1 cellular context compared by ENCODE assay signal in the genomic region with DNA sequence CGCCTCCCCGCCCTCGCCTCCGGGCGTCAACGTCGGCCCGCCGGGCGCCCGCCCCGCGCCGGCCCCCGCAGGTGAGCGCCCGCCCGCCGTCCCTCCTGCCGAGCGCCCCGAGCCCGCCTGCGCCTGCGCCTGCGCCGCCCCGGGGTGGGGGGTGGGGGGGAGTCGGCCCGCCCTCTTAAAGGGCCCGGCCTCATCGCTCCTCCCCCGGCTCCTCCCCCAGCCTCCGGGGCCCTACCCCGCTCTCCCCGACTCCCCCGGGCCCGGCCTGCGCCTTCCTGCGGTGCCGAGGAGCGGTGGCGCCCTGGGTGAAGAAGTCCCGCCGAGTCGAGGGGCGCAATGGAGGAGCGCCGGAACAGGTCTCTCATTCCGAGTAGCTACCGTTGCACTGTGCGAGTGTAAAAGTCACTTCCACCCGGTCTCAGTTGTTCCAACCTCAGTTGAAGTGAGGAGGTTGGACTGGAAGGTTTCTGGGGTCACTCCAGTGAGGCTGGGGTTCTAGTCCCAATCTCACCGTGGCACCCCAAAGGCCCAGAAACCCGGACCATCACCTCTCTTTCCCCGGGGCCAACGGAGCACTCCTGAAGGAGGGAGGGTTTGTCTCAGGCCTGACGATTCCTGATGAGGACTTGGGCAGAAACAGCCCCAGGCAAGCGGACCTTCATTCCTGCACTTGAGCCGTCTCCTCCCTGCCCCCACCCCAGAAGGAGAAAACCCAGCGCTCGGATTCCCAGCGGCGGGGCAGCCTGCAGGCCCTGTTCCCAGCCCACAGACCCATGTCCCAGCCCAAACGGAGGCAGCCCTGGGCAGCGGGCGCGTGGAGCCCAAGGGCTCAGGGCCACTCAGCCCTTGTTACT.
TF ChIP-seq lines count a peak whose summit lies in the region.

No MANE protein-coding gene starts in this region.

TF ChIP-seq in H1, 55 proteins besides CTCF, POLR2A, EP300 and RAD21 (continued from another document):
- peak; percentile 48 for TF ChIP-seq ASH2L (IDR thresholded peaks at IDR 0.05; ENCODE audit: low read length)
- no peak for TF ChIP-seq CTBP2 (IDR thresholded peaks at IDR 0.05; ENCODE audit: borderline replicate concordance, insufficient read depth, insufficient read length, low read length)
- TF ChIP-seq SP4 (IDR thresholded peaks at IDR 0.05; ENCODE audit: low read length): 0 out of 2 replicates have a peak, but pooled peaks have one; percentile 56
- TF ChIP-seq, protein P1, sequence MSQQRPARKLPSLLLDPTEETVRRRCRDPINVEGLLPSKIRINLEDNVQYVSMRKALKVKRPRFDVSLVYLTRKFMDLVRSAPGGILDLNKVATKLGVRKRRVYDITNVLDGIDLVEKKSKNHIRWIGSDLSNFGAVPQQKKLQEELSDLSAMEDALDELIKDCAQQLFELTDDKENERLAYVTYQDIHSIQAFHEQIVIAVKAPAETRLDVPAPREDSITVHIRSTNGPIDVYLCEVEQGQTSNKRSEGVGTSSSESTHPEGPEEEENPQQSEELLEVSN (IDR thresholded peaks at IDR 0.05): no peak
- TF ChIP-seq KDM4A (IDR thresholded peaks at IDR 0.05; ENCODE audit: low read depth, low read length, severe bottlenecking): peak; percentile 17
- no peak for TF ChIP-seq FOSL1 (IDR thresholded peaks at IDR 0.05; ENCODE audit: insufficient read depth, low read depth, low read length)
- TF ChIP-seq HDAC2 (IDR thresholded peaks at IDR 0.05; ENCODE audit: borderline replicate concordance in 1 of 2, low read depth in 2 of 2, low read length in 2 of 2): 0 out of 4 replicates have a peak, but pooled peaks have one; percentile 18 to 42
- TF ChIP-seq CEBPB (IDR thresholded peaks at IDR 0.05; ENCODE audit: low read depth, low read length): no peak
